1 cellular context compared by ENCODE assay signal in genomic region chr10:72981028-72981881, GRCh38.
TF ChIP-seq lines count a peak whose summit lies in the region.

No MANE protein-coding gene starts in this region.

TF ChIP-seq in GM12878, 131 proteins besides CTCF, POLR2A, EP300 and RAD21:
- TF ChIP-seq BHLHE40 (IDR thresholded peaks at IDR 0.05; ENCODE audit: borderline replicate concordance in 1 of 2, low read depth in 2 of 2, low read length in 1 of 2) = no peak
- TF ChIP-seq POLR2AphosphoS2 (IDR thresholded peaks at IDR 0.05; ENCODE audit: low read depth, low read length) = no peak
- TF ChIP-seq ZBTB11 (CRISPR knock-in tag; IDR thresholded peaks at IDR 0.05) = no peak
- no peak for TF ChIP-seq ZNF24 (IDR thresholded peaks at IDR 0.05)
- TF ChIP-seq RUNX3 (IDR thresholded peaks at IDR 0.05; ENCODE audit: low read length) = no peak
- TF ChIP-seq YY1 (IDR thresholded peaks at IDR 0.05; ENCODE audit: low read depth, low read length) = no peak
- no peak for TF ChIP-seq ESRRA (IDR thresholded peaks at IDR 0.05; ENCODE audit: low read length)
- TF ChIP-seq E2F8 (IDR thresholded peaks at IDR 0.05; ENCODE audit: low read depth, partially characterized antibody) = no peak
- no peak for TF ChIP-seq SMARCA5 (IDR thresholded peaks at IDR 0.05)
- no peak for TF ChIP-seq STAT1 (conservative IDR thresholded peaks at IDR 0.05)
- TF ChIP-seq BMI1 (IDR thresholded peaks at IDR 0.05; ENCODE audit: borderline replicate concordance) = no peak
- TF ChIP-seq NRF1 (conservative IDR thresholded peaks at IDR 0.05; ENCODE audit: low read depth, low read length) = no peak
TF ChIP-seq in GM12878: peak in this region for 0.
